In genomic region chr22:37345863-37346514, GRCh38 we compare ENCODE assay signal across 11 cellular contexts.
A peak's percentile ranks its signal among the peaks of the same experiment; 100 is the strongest.
DNase-seq lines count a peak whose midpoint lies in the region; TF ChIP-seq lines count a peak whose summit lies in the region.
"Had no signal": no experiment of that assay in that cellular context is flagged by ENCODE, and none has a peak within 500 bp of the region (broad histone marks: within the 10 kb centered on the region; RNA-seq: fewer than 3 reads in every experiment).

No MANE protein-coding gene starts in this region.

- TF ChIP-seq CTCF in GM10248 (IDR thresholded peaks at IDR 0.05; ENCODE audit: control extremely low read depth, extremely low read depth, low read depth, missing control alignments) = no peak

- H3K27me3 ChIP-seq in MG63 = no peaks in the 10 kb centered on the region
- H3K27me3 ChIP-seq: upper lobe of right lung had no signal

- H3K4me3 ChIP-seq in MG63 = no peak overlapping the region
- H3K4me3 ChIP-seq: upper lobe of right lung had no signal

- no peaks in the 10 kb centered on the region for H3K36me3 ChIP-seq in MG63
- H3K36me3 ChIP-seq: upper lobe of right lung had no signal

- DNase-seq in Caki2 (ENCODE audit: low read depth) (peak; percentile 46), MG63 (peak; percentile 81), dermis blood vessel endothelial cell (peak; percentile 57), mucosa of gallbladder (ENCODE audit: low spot score) (peak; percentile 51), NCI-H345 treated with DMSO at 0.1 percent for 48 hours (lab: John Stamatoyannopoulos, UW; ENCODE audit: unreplicated experiment) (no peak), posterior vena cava (ENCODE audit: low spot score) (no peak), GM10248 (ENCODE audit: extremely low spot score) (no peak)
- no peak for DNase-seq in activated CD8-positive, alpha-beta memory T cell treated with anti-CD3 and anti-CD28 coated beads for 24 hours
- DNase-seq: NCI-H446 treated with DMSO at 0.1 percent for 48 hours, occipital lobe, upper lobe of right lung had no signal

- in situ Hi-C loops in Caki2 (cut with HindIII; ENCODE audit: low pct_unique_long_range_greater_than_20kb, low sequenced_read_pairs) = no loop called here

- CTCF ChIA-PET in GM10248 (lab: Yijun Ruan, JAX) = interaction anchor here (1.4 to 2.0 kb wide), 2 partner anchors 12 to 84 kb away, joined by 3 to 5 read pairs; no protein-coding TSS in a partner anchor

- POLR2A ChIA-PET in GM10248 (lab: Yijun Ruan, JAX) = no interaction called here

- intact Hi-C loops in posterior vena cava (cut with DNase I) = no loop called here

- H3K9me3 ChIP-seq in MG63 = no peaks in the 10 kb centered on the region
- H3K9me3 ChIP-seq: upper lobe of right lung had no signal

Comparison
In these comparisons a context has a peak if more than half of its experiments do, and no peak if none do; other contexts are left out.
1. DNase-seq: peak in Caki2 (single experiment), MG63 (single experiment), dermis blood vessel endothelial cell (single experiment) and mucosa of gallbladder (single experiment); none in NCI-H345 treated with DMSO at 0.1 percent for 48 hours (single experiment), activated CD8-positive, alpha-beta memory T cell treated with anti-CD3 and anti-CD28 coated beads for 24 hours (single experiment), posterior vena cava (single experiment) and GM10248 (single experiment).